Comparison of ENCODE assay signal across 8 cellular contexts in genomic region chr4:78777556-78777900, GRCh38. TPM values are rescaled to one million over a fixed set of nuclear protein-coding genes. Genes with fewer than 3 reads are reported as not detected.
DNase-seq lines count a peak whose midpoint lies in the region; ATAC-seq and TF ChIP-seq lines count a peak whose summit lies in the region.

No MANE protein-coding gene starts in this region.

- H3K27me3 Mint-ChIP-seq in chondrocyte (ENCODE audit: low read depth) = no peaks in the 10 kb centered on the region
- no peaks in the 10 kb centered on the region for H3K27me3 Mint-ChIP-seq in naive thymus-derived CD4-positive, alpha-beta T cell

- H3K9me3 ChIP-seq in AG04450 (ENCODE audit: control insufficient read depth, insufficient read depth, low read length) = no peaks in the 10 kb centered on the region
- H3K9me3 ChIP-seq in naive thymus-derived CD4-positive, alpha-beta T cell (ENCODE audit: control insufficient read depth in 2 of 3, low read length in 3 of 3) = no peaks in the 10 kb centered on the region

- H3K36me3 Mint-ChIP-seq in chondrocyte (ENCODE audit: low read depth) = no peaks in the 10 kb centered on the region
- H3K36me3 Mint-ChIP-seq in naive thymus-derived CD4-positive, alpha-beta T cell = no peaks in the 10 kb centered on the region

- CTCF ChIA-PET in AG04450 (lab: Charles Lee) = interaction anchor here (1.0 to 2.3 kb wide), 4 partner anchors 31 to 165 kb away, joined by 3 to 6 read pairs (median 4); no protein-coding TSS in a partner anchor
- CTCF ChIA-PET in naive thymus-derived CD4-positive, alpha-beta T cell (lab: Charles Lee) = no interaction called here

- no peaks in the 10 kb centered on the region for H3K9me3 Mint-ChIP-seq in chondrocyte (ENCODE audit: low read depth)
- no peaks in the 10 kb centered on the region for H3K9me3 Mint-ChIP-seq in naive thymus-derived CD4-positive, alpha-beta T cell

- peak overlapping the region; percentile 83 for H3K4me3 ChIP-seq in AG04450 (ENCODE audit: low read depth, low read length)
- peak overlapping the region; percentile 94 for H3K4me3 ChIP-seq in Jurkat, Clone E6-1 (ENCODE audit: low read length)
- peak overlapping the region; percentile 85 for H3K4me3 ChIP-seq in naive thymus-derived CD4-positive, alpha-beta T cell (ENCODE audit: low read length)

- H3K27me3 ChIP-seq in AG04450 (ENCODE audit: control insufficient read depth, insufficient read depth, low read length) = no peaks in the 10 kb centered on the region
- H3K27me3 ChIP-seq in naive thymus-derived CD4-positive, alpha-beta T cell (ENCODE audit: control insufficient read depth in 2 of 2, insufficient read depth in 2 of 2, low read length in 2 of 2) = no peaks in the 10 kb centered on the region

- H3K4me1 Mint-ChIP-seq in chondrocyte (ENCODE audit: low read depth) = peaks cover 22% of the 10 kb centered on the region
- peaks cover 7 to 29% (median 13%) of the 10 kb centered on the region in 7 donors for H3K4me1 Mint-ChIP-seq in naive thymus-derived CD4-positive, alpha-beta T cell

- no peak for ATAC-seq in naive thymus-derived CD4-positive, alpha-beta T cell

- POLR2A ChIA-PET in AG04450 (lab: Yijun Ruan, JAX) = interaction anchor here (0.5 to 1.1 kb wide), 4 partner anchors 132 to 482 kb away, joined by 3 to 6 read pairs (median 4); partner anchors contain the start of gene PAQR3
- POLR2A ChIA-PET in naive thymus-derived CD4-positive, alpha-beta T cell (lab: Charles Lee) = interaction anchor here (0.9 to 1.2 kb wide), 2 partner anchors 120 to 133 kb away, joined by 3 read pairs; no protein-coding TSS in a partner anchor

- H3K27ac ChIP-seq in AG04450 (ENCODE audit: low read depth, low read length) = no peak overlapping the region
- peak overlapping the region; percentile 76 for H3K27ac ChIP-seq in naive thymus-derived CD4-positive, alpha-beta T cell (ENCODE audit: low read depth, low read length)

- TF ChIP-seq CTCF in AG04450 (IDR thresholded peaks at IDR 0.05; ENCODE audit: low read depth, low read length) = no peak
- no peak for TF ChIP-seq CTCF in chondrocyte (IDR thresholded peaks at IDR 0.05)

- intact Hi-C loops in naive thymus-derived CD4-positive, alpha-beta T cell (cut with micrococcal nuclease) = loop anchor here (1.0 to 10.0 kb wide), 21 partner anchors 55 to 1727 kb away; partner anchors contain the start of genes ANTXR2 (in 2 of the 2) and CCNG2 (in 2 of the 2)

- no peak overlapping the region for H3K27ac Mint-ChIP-seq in chondrocyte (ENCODE audit: unreplicated experiment)
- H3K27ac Mint-ChIP-seq in naive thymus-derived CD4-positive, alpha-beta T cell = peak overlapping the region; percentile 88 to 97 (median 92)

- H3K36me3 ChIP-seq in naive thymus-derived CD4-positive, alpha-beta T cell (ENCODE audit: control insufficient read depth in 2 of 3, insufficient read depth in 3 of 3, low read length in 3 of 3) = peaks cover 0 to 4% (median 0%) of the 10 kb centered on the region in 3 experiments

- no peak for DNase-seq in AG04450 (ENCODE audit: low read depth, low spot score)
- DNase-seq in Jurkat, Clone E6-1 (ENCODE audit: low read depth, low spot score) = no peak
- DNase-seq in chondrocyte (ENCODE audit: low spot score) = no peak
- peak in 2 of 9 donors; percentile 29 to 65 for DNase-seq in naive thymus-derived CD4-positive, alpha-beta T cell
- DNase-seq in HCEC 1CT = no peak
- no peak for DNase-seq in NCI-H2107 (lab: John Stamatoyannopoulos, UW)
- DNase-seq in dermis blood vessel endothelial cell = no peak
- DNase-seq in occipital lobe (lab: John Stamatoyannopoulos, UW) = no peak

- H3K4me1 ChIP-seq in naive thymus-derived CD4-positive, alpha-beta T cell (ENCODE audit: control insufficient read depth in 2 of 2, insufficient read depth in 2 of 2, low read length in 2 of 2) = peaks cover 4 to 14% of the 10 kb centered on the region in 2 donors

- peak overlapping the region; percentile 92 for H3K4me3 Mint-ChIP-seq in chondrocyte (ENCODE audit: unreplicated experiment)
- H3K4me3 Mint-ChIP-seq in naive thymus-derived CD4-positive, alpha-beta T cell = peak overlapping the region in 6 of 10 donors; percentile 92 to 98 (median 96)

RNA-seq across cellular contexts. Expression of gene BMP2K, which starts 1.4 kb away (rescaled TPM):
- 31.8 and 36.5 TPM in 2 replicates for polyA plus RNA-seq in AG04450 (2011; rRNA removed)
- polyA minus RNA-seq in AG04450 (2011; rRNA and poly(A)+ RNA removed) = 33.9 and 62.4 TPM in 2 replicates
- polyA plus RNA-seq in Jurkat, Clone E6-1 (2012; ENCODE audit: insufficient read depth, insufficient read length) = 49.5 TPM
- total RNA-seq in chondrocyte (18.3 to 21.7 TPM (median 20.8 TPM) in 3 replicates), dermis blood vessel endothelial cell (95.1 and 138 TPM in 2 replicates), occipital lobe (80.6 TPM)
- total RNA-seq in naive thymus-derived CD4-positive, alpha-beta T cell = 10 to 100 TPM; 13.3 to 25.6 (median 17.1) TPM
- 1 to 10 TPM; 3.1 to 3.8 TPM for polyA plus RNA-seq in naive thymus-derived CD4-positive, alpha-beta T cell
